ENCODE assay signal across 15 cellular contexts in the genomic region with DNA sequence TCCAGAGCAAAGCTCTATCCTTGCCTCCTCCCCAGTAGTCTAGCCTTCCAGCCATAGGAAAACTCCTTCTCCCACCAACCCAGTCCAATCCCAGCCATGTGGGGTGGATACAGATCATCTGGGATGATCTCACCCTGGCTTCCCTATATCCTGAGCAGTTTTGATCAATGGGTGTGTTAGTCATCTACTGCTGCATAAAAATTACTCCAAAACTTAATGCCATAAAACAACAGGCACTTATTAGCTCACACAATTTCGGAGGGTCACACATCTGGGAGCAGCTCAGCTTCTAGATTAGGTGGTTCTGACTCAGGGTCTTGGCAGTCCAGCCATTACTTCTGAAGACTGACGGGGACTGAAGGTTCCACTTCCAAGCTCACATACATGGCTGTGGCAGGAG.
DNase-seq lines count a peak whose midpoint lies in the region; ATAC-seq and TF ChIP-seq lines count a peak whose summit lies in the region.
"Had no signal": no experiment of that assay in that cellular context is flagged by ENCODE, and none has a peak within 500 bp of the region (broad histone marks: within the 10 kb centered on the region; RNA-seq: fewer than 3 reads in every experiment).

No MANE protein-coding gene starts in this region.

- no peak for TF ChIP-seq CTCF in fibroblast of villous mesenchyme (IDR thresholded peaks at IDR 0.05; ENCODE audit: insufficient read depth, low read depth, low read length)

- 0 out of 2 replicates have a peak, but pooled peaks cover 6% of the 10 kb centered on the region for H3K9me3 ChIP-seq in SJCRH30 (replicated peaks)
- H3K9me3 ChIP-seq: Peyer's patch, tibial artery had no signal

- ATAC-seq in HG02870 (IDR thresholded peaks at IDR 0.05; ENCODE audit: unreplicated experiment) = no peak
- ATAC-seq: activated CD4-positive, CD25-positive, alpha-beta regulatory T cell treated with anti-CD3 and anti-CD28 coated beads, Interleukin-2, amount 50 U/mL, for 24 hours; natural killer cell treated with Interleukin-12 subunit alpha and Interleukin-12 subunit beta and Interleukin-15 and Interleukin-18, amount 100 ng/mL, for 72 hours had no signal

- H3K4me1 ChIP-seq in SJCRH30 = peaks cover 50% of the 10 kb centered on the region
- H3K4me1 ChIP-seq: Peyer's patch, tibial artery had no signal

- H3K27me3 ChIP-seq in SJCRH30 = no peaks in the 10 kb centered on the region
- H3K27me3 ChIP-seq: Peyer's patch, tibial artery had no signal

- H3K4me3 ChIP-seq in SJCRH30 (no peak overlapping the region), fibroblast of villous mesenchyme (ENCODE audit: low read depth, low read length) (no peak overlapping the region)
- H3K4me3 ChIP-seq: Peyer's patch, tibial artery had no signal

- DNase-seq in HCEC 1CT = peak; percentile 91
- peak in 1 of 2 experiments; percentile 39 for DNase-seq in SJCRH30
- DNase-seq in fibroblast of villous mesenchyme (ENCODE audit: low read depth) = peak; percentile 22
- no peak for DNase-seq in GOT3 (lab: John Stamatoyannopoulos, UW)
- no peak for DNase-seq in activated CD4-positive, alpha-beta T cell treated with anti-CD3 and anti-CD28 coated beads for 4 hours
- no peak for DNase-seq in DMS 273 (lab: John Stamatoyannopoulos, UW; ENCODE audit: unreplicated experiment)
- DNase-seq: NCI-H1930; NCI-H524 treated with DMSO at 0.1 percent for 48 hours; Peyer's patch; stimulated activated CD4-positive, alpha-beta T cell treated with anti-CD3 and anti-CD28 coated beads, Interleukin-4, amount 100 ng/mL, for 1 hour; tibial artery had no signal

- no peaks in the 10 kb centered on the region for H3K36me3 ChIP-seq in SJCRH30
- H3K36me3 ChIP-seq: Peyer's patch, tibial artery had no signal

- peak overlapping the region; percentile 87 for H3K27ac ChIP-seq in SJCRH30
- H3K27ac ChIP-seq: HL-60, Peyer's patch, tibial artery had no signal

Comparison
In these comparisons a context has a peak if more than half of its experiments do, and no peak if none do; other contexts are left out.
1. DNase-seq: peak in HCEC 1CT (single experiment) and fibroblast of villous mesenchyme (single experiment); none in GOT3 (single experiment), activated CD4-positive, alpha-beta T cell treated with anti-CD3 and anti-CD28 coated beads for 4 hours (0 of 2) and DMS 273 (single experiment).